ENCODE assay signal across 1 cellular context in genomic region chr1:12619396-12620141, GRCh38.
TF ChIP-seq lines count a peak whose summit lies in the region.

No MANE protein-coding gene starts in this region.

TF ChIP-seq in HepG2, 621 proteins besides CTCF, POLR2A, EP300 and RAD21 (continued from another document and continues in another):
- TF ChIP-seq ZSCAN20 (CRISPR knock-in tag; IDR thresholded peaks at IDR 0.05; ENCODE audit: borderline replicate concordance) (no peak), ZBTB46 (CRISPR knock-in tag; IDR thresholded peaks at IDR 0.05; ENCODE audit: borderline replicate concordance) (peak; percentile 59; the same call in 1 of the 2 replicates), ZNF761 (CRISPR knock-in tag; conservative IDR thresholded peaks at IDR 0.05) (no peak), ZMAT3 (CRISPR knock-in tag; conservative IDR thresholded peaks at IDR 0.05) (peak; percentile 22; the same call in 1 of the 2 replicates), NR3C1 (CRISPR knock-in tag; IDR thresholded peaks at IDR 0.05) (no peak), ZNF580 (CRISPR knock-in tag; IDR thresholded peaks at IDR 0.05; ENCODE audit: borderline replicate concordance, low read depth) (no peak), ARID4A (CRISPR knock-in tag; IDR thresholded peaks at IDR 0.05; ENCODE audit: borderline replicate concordance) (peak; percentile 49; the same call in 1 of the 2 replicates), ZBTB20 (CRISPR knock-in tag; IDR thresholded peaks at IDR 0.05; ENCODE audit: borderline replicate concordance, low read depth) (no peak), ZNF543 (CRISPR knock-in tag; IDR thresholded peaks at IDR 0.05) (peak; percentile 78; the same call in 1 of the 2 replicates), JUN (CRISPR knock-in tag; IDR thresholded peaks at IDR 0.05) (no peak), ZNF10 (CRISPR knock-in tag; IDR thresholded peaks at IDR 0.05; ENCODE audit: borderline replicate concordance, low read depth) (no peak), IRF1 (CRISPR knock-in tag; IDR thresholded peaks at IDR 0.05; ENCODE audit: low read depth) (no peak), GFI1 (CRISPR knock-in tag; IDR thresholded peaks at IDR 0.05; ENCODE audit: borderline replicate concordance) (no peak; the same call in 1 of the 2 replicates), ZSCAN9 (CRISPR knock-in tag; IDR thresholded peaks at IDR 0.05; ENCODE audit: borderline replicate concordance) (no peak), ESRRA (CRISPR knock-in tag; IDR thresholded peaks at IDR 0.05; ENCODE audit: low read depth) (0 out of 2 replicates have a peak, but pooled peaks have one; percentile 23), CCAR2 (optimal IDR thresholded peaks at IDR 0.05; ENCODE audit: low read depth, low read length) (no peak), SATB2 (CRISPR knock-in tag; IDR thresholded peaks at IDR 0.05) (no peak), TAF1 (CRISPR knock-in tag; IDR thresholded peaks at IDR 0.05) (no peak), PBX2 (CRISPR knock-in tag; IDR thresholded peaks at IDR 0.05) (no peak), ZNF264 (CRISPR knock-in tag; IDR thresholded peaks at IDR 0.05) (no peak), ATF5 (CRISPR knock-in tag; IDR thresholded peaks at IDR 0.05; ENCODE audit: low read depth) (no peak), ARNTL (CRISPR knock-in tag; IDR thresholded peaks at IDR 0.05) (no peak; the same call in 1 of the 2 replicates), JDP2 (CRISPR knock-in tag; IDR thresholded peaks at IDR 0.05; ENCODE audit: borderline replicate concordance) (no peak), ZNF775 (CRISPR knock-in tag; IDR thresholded peaks at IDR 0.05; ENCODE audit: borderline replicate concordance) (no peak), ZNF770 (CRISPR knock-in tag; IDR thresholded peaks at IDR 0.05) (no peak), REST (IDR thresholded peaks at IDR 0.05; ENCODE audit: borderline replicate concordance in 1 of 2, low read depth in 1 of 2, low read length in 2 of 2) (no peak), ZNF878 (CRISPR knock-in tag; IDR thresholded peaks at IDR 0.05) (no peak), ZNF224 (CRISPR knock-in tag; IDR thresholded peaks at IDR 0.05) (no peak), ZNF557 (CRISPR knock-in tag; IDR thresholded peaks at IDR 0.05) (no peak), E2F2 (CRISPR knock-in tag; IDR thresholded peaks at IDR 0.05; ENCODE audit: borderline replicate concordance) (no peak), DMAP1 (CRISPR knock-in tag; IDR thresholded peaks at IDR 0.05) (no peak), MLXIP (CRISPR knock-in tag; IDR thresholded peaks at IDR 0.05; ENCODE audit: borderline replicate concordance) (no peak), TARDBP (CRISPR knock-in tag; IDR thresholded peaks at IDR 0.05) (peak; percentile 57; the same call in 1 of the 2 replicates), NFIB (CRISPR knock-in tag; IDR thresholded peaks at IDR 0.05; ENCODE audit: borderline replicate concordance) (no peak; the same call in 1 of the 2 replicates), MTA3 (CRISPR knock-in tag; IDR thresholded peaks at IDR 0.05) (no peak), ZUFSP (CRISPR knock-in tag; IDR thresholded peaks at IDR 0.05; ENCODE audit: borderline replicate concordance) (no peak), ZNF367 (CRISPR knock-in tag; IDR thresholded peaks at IDR 0.05; ENCODE audit: borderline replicate concordance) (no peak)
